In genomic region chr13:30845297-30846214, GRCh38 we compare ENCODE assay signal across 11 cellular contexts.
A peak's percentile ranks its signal among the peaks of the same experiment; 100 is the strongest.
DNase-seq lines count a peak whose midpoint lies in the region; ATAC-seq and TF ChIP-seq lines count a peak whose summit lies in the region.
"Had no signal": no experiment of that assay in that cellular context is flagged by ENCODE, and none has a peak within 500 bp of the region (broad histone marks: within the 10 kb centered on the region; RNA-seq: fewer than 3 reads in every experiment).

No MANE protein-coding gene starts in this region.

- POLR2A ChIA-PET in MCF 10A (lab: Yijun Ruan, JAX), result no interaction called here

- no peaks in the 10 kb centered on the region for H4K20me1 ChIP-seq in mammary epithelial cell (ENCODE audit: insufficient read depth, low read length)

- H3K4me2 ChIP-seq in mammary epithelial cell (ENCODE audit: insufficient read depth, low read depth, low read length), result no peak overlapping the region

- DNase-seq in mammary epithelial cell (no peak), MCF 10A (ENCODE audit: unreplicated experiment) (no peak), NB4 (ENCODE audit: low read depth) (peak; percentile 53), NCI-H2171 treated with DMSO at 0.1 percent for 48 hours (lab: John Stamatoyannopoulos, UW) (no peak), NCI-H2196 (lab: John Stamatoyannopoulos, UW; ENCODE audit: unreplicated experiment) (no peak)
- DNase-seq in effector memory CD8-positive, alpha-beta T cell, result no peak
- DNase-seq: NCI-H510A, posterior cingulate gyrus had no signal

- dilution Hi-C loops in mammary epithelial cell (cut with HindIII; ENCODE audit: low sequenced_read_pairs), result no loop called here

- no peak for TF ChIP-seq CTCF in mammary epithelial cell (conservative IDR thresholded peaks at IDR 0.05 in 1 of 2, IDR thresholded peaks at IDR 0.05 in 1 of 2; ENCODE audit: extremely low read depth in 1 of 2, insufficient read depth in 1 of 2, low read depth in 1 of 2, low read length in 2 of 2)
- TF ChIP-seq CTCF in MCF 10A (IDR thresholded peaks at IDR 0.05; ENCODE audit: unreplicated experiment), result no peak
- no peak for TF ChIP-seq CTCF in NB4 (IDR thresholded peaks at IDR 0.05; ENCODE audit: low read depth, low read length)

- peaks cover 15% of the 10 kb centered on the region for H3K4me1 ChIP-seq in mammary epithelial cell (ENCODE audit: insufficient read depth, low read length)

- CTCF ChIA-PET in mammary epithelial cell (lab: Charles Lee; ENCODE audit: low non-redundant PET), result no interaction called here
- CTCF ChIA-PET in MCF 10A (lab: Yijun Ruan, JAX), result interaction anchor here (0.6 to 1.0 kb wide), 2 partner anchors 20 to 249 kb away, joined by 3 to 4 read pairs; no protein-coding TSS in a partner anchor

- peak; percentile 39 for ATAC-seq in effector memory CD8-positive, alpha-beta T cell (replicated peaks)
- no peak for ATAC-seq in GM21619 (IDR thresholded peaks at IDR 0.05; ENCODE audit: unreplicated experiment)
- ATAC-seq in HG03280 (IDR thresholded peaks at IDR 0.05; ENCODE audit: unreplicated experiment), result no peak

- no peak overlapping the region for H2AFZ ChIP-seq in mammary epithelial cell (ENCODE audit: low read depth, low read length)

- in situ Hi-C loops in mammary epithelial cell (cut with MboI; ENCODE audit: low sequenced_read_pairs in 2 of 2), result no loop called here

- no peaks in the 10 kb centered on the region for H3K9me3 ChIP-seq in mammary epithelial cell (replicated peaks; ENCODE audit: insufficient read depth, low read length)

- H3K27ac ChIP-seq in mammary epithelial cell (ENCODE audit: insufficient read depth, low read depth, low read length), result peak overlapping the region; percentile 4

- no peak overlapping the region for H3K27ac Mint-ChIP-seq in MCF 10A (ENCODE audit: low read depth, unreplicated experiment)
- H3K27ac Mint-ChIP-seq in effector memory CD8-positive, alpha-beta T cell, result no peak overlapping the region
- H3K27ac Mint-ChIP-seq: activated naive CD8-positive, alpha-beta T cell had no signal

- no peaks in the 10 kb centered on the region for H3K27me3 Mint-ChIP-seq in MCF 10A (ENCODE audit: insufficient read depth, unreplicated experiment)
- H3K27me3 Mint-ChIP-seq in effector memory CD8-positive, alpha-beta T cell, result no peaks in the 10 kb centered on the region

- intact Hi-C loops in mammary epithelial cell (cut with micrococcal nuclease) (no loop called here), MCF 10A (cut with micrococcal nuclease) (no loop called here)

- H3K4me1 Mint-ChIP-seq in MCF 10A (ENCODE audit: insufficient read depth, unreplicated experiment), result peaks cover 12% of the 10 kb centered on the region
- H3K4me1 Mint-ChIP-seq in effector memory CD8-positive, alpha-beta T cell (ENCODE audit: low read depth in 2 of 2), result peaks cover 12 to 16% of the 10 kb centered on the region in 2 donors

- BruUV-seq in mammary epithelial cell (replicated peaks; lab: Mats Ljungman, UMichigan), result no TSS peak
- BruUV-seq in MCF 10A (replicated peaks; lab: Mats Ljungman, UMichigan), result no TSS peak

- H3K4me3 ChIP-seq in mammary epithelial cell (replicated peaks in 1 of 3; ENCODE audit: insufficient read depth in 1 of 3, low read depth in 2 of 3, low read length in 3 of 3) (no peak overlapping the region), NB4 (ENCODE audit: low read depth, low read length) (no peak overlapping the region)

- H3K27me3 ChIP-seq in mammary epithelial cell (ENCODE audit: insufficient read depth, low read length), result no peaks in the 10 kb centered on the region

- H3K79me2 ChIP-seq in mammary epithelial cell (ENCODE audit: insufficient read depth, low read length), result no peaks in the 10 kb centered on the region

- no peak for TF ChIP-seq POLR2A in NB4 (IDR thresholded peaks at IDR 0.05; ENCODE audit: extremely low read depth, insufficient read length)

- 99% methylated on average over 8 of the region's 11 CpGs for WGBS in mammary epithelial cell (ENCODE audit: low coverage, missing lambda C conversion rate)

- no peaks in the 10 kb centered on the region for H3K36me3 Mint-ChIP-seq in MCF 10A (ENCODE audit: insufficient read depth, unreplicated experiment)
- H3K36me3 Mint-ChIP-seq in effector memory CD8-positive, alpha-beta T cell (ENCODE audit: insufficient read depth), result peaks cover 3% of the 10 kb centered on the region

- no peaks in the 10 kb centered on the region for H3K9me3 Mint-ChIP-seq in MCF 10A (ENCODE audit: unreplicated experiment)
- H3K9me3 Mint-ChIP-seq in effector memory CD8-positive, alpha-beta T cell, result no peaks in the 10 kb centered on the region

- H3K4me3 Mint-ChIP-seq in MCF 10A (ENCODE audit: unreplicated experiment), result no peak overlapping the region
- peak overlapping the region in 1 of 2 donors; percentile 44 for H3K4me3 Mint-ChIP-seq in effector memory CD8-positive, alpha-beta T cell
- H3K4me3 Mint-ChIP-seq: activated naive CD8-positive, alpha-beta T cell had no signal

- no peaks in the 10 kb centered on the region for H3K36me3 ChIP-seq in mammary epithelial cell (ENCODE audit: insufficient read depth, low read length)

- no peak overlapping the region for H3K9ac ChIP-seq in mammary epithelial cell (ENCODE audit: insufficient read depth, low read length)
